Comparison of ENCODE assay signal across 28 cellular contexts in genomic region chr3:40398346-40398745, GRCh38. TPM values are rescaled to one million over a fixed set of nuclear protein-coding genes. Genes with fewer than 3 reads are reported as not detected.
DNase-seq lines count a peak whose midpoint lies in the region; ATAC-seq and TF ChIP-seq lines count a peak whose summit lies in the region.
"Had no signal": no experiment of that assay in that cellular context is flagged by ENCODE, and none has a peak within 500 bp of the region (broad histone marks: within the 10 kb centered on the region; RNA-seq: fewer than 3 reads in every experiment).

No MANE protein-coding gene starts in this region.

- no peaks in the 10 kb centered on the region for H3K36me3 ChIP-seq in colonic mucosa
- H3K36me3 ChIP-seq in ascending aorta, result no peaks in the 10 kb centered on the region
- H3K36me3 ChIP-seq: brain microvascular endothelial cell, heart right ventricle, transverse colon had no signal

- no peak overlapping the region for H3K9ac ChIP-seq in colonic mucosa (ENCODE audit: low read depth in 2 of 2, low read length in 2 of 2)

- no peak for TF ChIP-seq CTCF in mesothelial cell of epicardium (IDR thresholded peaks at IDR 0.05; ENCODE audit: unreplicated experiment)
- no peak for TF ChIP-seq CTCF in colonic mucosa (IDR thresholded peaks at IDR 0.05)
- no peak for TF ChIP-seq CTCF in ascending aorta (IDR thresholded peaks at IDR 0.05)

- H3K4me1 ChIP-seq in colonic mucosa (no peaks in the 10 kb centered on the region), ascending aorta (no peaks in the 10 kb centered on the region)
- H3K4me1 ChIP-seq: heart right ventricle, transverse colon had no signal

- intact Hi-C loops in colonic mucosa (cut with DNase I), result no loop called here
- intact Hi-C loops in ascending aorta (cut with DNase I), result no loop called here

- DNase-seq in COLO829 (ENCODE audit: low spot score), result peak; percentile 97
- peak; percentile 33 for DNase-seq in HuH-7.5 (ENCODE audit: low spot score)
- no peak for DNase-seq in epithelial cell of prostate (ENCODE audit: low read depth, low spot score)
- no peak for DNase-seq in mesothelial cell of epicardium (ENCODE audit: low spot score in 2 of 2, unreplicated experiment in 2 of 2)
- no peak for DNase-seq in colonic mucosa
- DNase-seq in T-helper 2 cell, result no peak
- no peak for DNase-seq in ascending aorta (ENCODE audit: low spot score in 2 of 2)
- DNase-seq: ACHN; activated CD4-positive, alpha-beta T cell treated with anti-CD3 and anti-CD28 coated beads for 48 hours; activated gamma-delta T cell; activated T-cell treated with anti-CD3 and anti-CD28 coated beads, Interleukin-2, amount 50 U/mL, for 24 hours; brain microvascular endothelial cell; effector CD4-positive, alpha-beta T cell; heart right ventricle; mesendoderm; naive thymus-derived CD4-positive, alpha-beta T cell; NCI-H2029; NCI-H2227 treated with DMSO at 0.1 percent for 48 hours; NCI-H69; nucleus accumbens; stimulated activated CD4-positive, alpha-beta T cell treated with anti-CD3 and anti-CD28 coated beads, Interleukin-2, amount 100 ng/mL, for 24 hours; transverse colon had no signal

- H3K27me3 ChIP-seq in colonic mucosa (no peaks in the 10 kb centered on the region), ascending aorta (no peaks in the 10 kb centered on the region)
- H3K27me3 ChIP-seq: brain microvascular endothelial cell, heart right ventricle, transverse colon had no signal

- no peaks in the 10 kb centered on the region for H3K9me3 Mint-ChIP-seq in mesothelial cell of epicardium
- H3K9me3 Mint-ChIP-seq: activated T-cell treated with anti-CD3 and anti-CD28 coated beads, Interleukin-2, amount 50 U/mL, for 24 hours had no signal

- H3K4me3 ChIP-seq in colonic mucosa, result no peak overlapping the region
- H3K4me3 ChIP-seq in ascending aorta, result no peak overlapping the region
- H3K4me3 ChIP-seq: heart right ventricle, K562, SK-N-MC, transverse colon had no signal

- H3K4me1 Mint-ChIP-seq in mesothelial cell of epicardium, result peaks cover 21% of the 10 kb centered on the region

- no peaks in the 10 kb centered on the region for H3K9me3 ChIP-seq in colonic mucosa
- no peaks in the 10 kb centered on the region for H3K9me3 ChIP-seq in ascending aorta
- H3K9me3 ChIP-seq: heart right ventricle, transverse colon had no signal

- peak overlapping the region; percentile 41 for H3K27ac Mint-ChIP-seq in mesothelial cell of epicardium
- H3K27ac Mint-ChIP-seq: activated T-cell treated with anti-CD3 and anti-CD28 coated beads, Interleukin-2, amount 50 U/mL, for 24 hours; naive thymus-derived CD4-positive, alpha-beta T cell had no signal

- H3K36me3 Mint-ChIP-seq in mesothelial cell of epicardium, result no peaks in the 10 kb centered on the region

- H3K27ac ChIP-seq in epithelial cell of prostate (peak overlapping the region; percentile 33), colonic mucosa (no peak overlapping the region), ascending aorta (no peak overlapping the region)
- H3K27ac ChIP-seq: brain microvascular endothelial cell, heart right ventricle, SK-N-MC, transverse colon had no signal

- no peaks in the 10 kb centered on the region for H3K27me3 Mint-ChIP-seq in mesothelial cell of epicardium (ENCODE audit: low read depth)
- H3K27me3 Mint-ChIP-seq: activated T-cell treated with anti-CD3 and anti-CD28 coated beads, Interleukin-2, amount 50 U/mL, for 24 hours had no signal

- no peak for ATAC-seq in HG03439 (IDR thresholded peaks at IDR 0.05; ENCODE audit: unreplicated experiment)
- ATAC-seq: heart right ventricle; K562; left lobe of liver; naive thymus-derived CD4-positive, alpha-beta T cell had no signal

- H3K4me3 Mint-ChIP-seq in mesothelial cell of epicardium, result no peak overlapping the region
- H3K4me3 Mint-ChIP-seq: activated T-cell treated with anti-CD3 and anti-CD28 coated beads, Interleukin-2, amount 50 U/mL, for 24 hours; naive thymus-derived CD4-positive, alpha-beta T cell had no signal

RNA-seq across cellular contexts. Expression of gene ENTPD3, which starts 11.4 kb away (rescaled TPM):
- total RNA-seq in mesothelial cell of epicardium, result 0.53 to 0.87 TPM (median 0.72 TPM) in 3 replicates
- 1 to 10 TPM in 1 of 2 donors, under 1 TPM in 1; 0.22 to 2.3 TPM for total RNA-seq in colonic mucosa
- 1.6 TPM for total RNA-seq in ascending aorta
- total RNA-seq: H4; left lobe of liver; M059J; naive thymus-derived CD4-positive, alpha-beta T cell had no signal

RNA-seq across cellular contexts. Expression of gene RPL14, which starts 58.8 kb away (rescaled TPM):
- total RNA-seq in mesothelial cell of epicardium (1,756 to 1,956 TPM (median 1,904 TPM) in 3 replicates), colonic mucosa (1,000 to 10,000 TPM; 1,699 to 1,906 TPM), ascending aorta (162 TPM)

Comparison
In these comparisons a context has a peak if more than half of its experiments do, and no peak if none do; other contexts are left out.
1. DNase-seq: peak in COLO829 (single experiment) and HuH-7.5 (single experiment); none in epithelial cell of prostate (single experiment), mesothelial cell of epicardium (0 of 2), colonic mucosa (single experiment), T-helper 2 cell (0 of 5) and ascending aorta (0 of 2).
2. RNA of gene RPL14, which starts 58.8 kb away (total RNA-seq): 1,699 to 1,906 TPM in colonic mucosa and 1,756 to 1,956 TPM in mesothelial cell of epicardium; 162 TPM in ascending aorta (single experiment); every median in the first group is over 10 times any median in the second.